Comparison of ENCODE assay signal across 26 cellular contexts in genomic region chr17:81647640-81648012, GRCh38. TPM values are rescaled to one million over a fixed set of nuclear protein-coding genes. Genes with fewer than 3 reads are reported as not detected.
DNase-seq lines count a peak whose midpoint lies in the region; ATAC-seq and TF ChIP-seq lines count a peak whose summit lies in the region.
"Had no signal": no experiment of that assay in that cellular context is flagged by ENCODE, and none has a peak within 500 bp of the region (broad histone marks: within the 10 kb centered on the region; RNA-seq: fewer than 3 reads in every experiment).

No MANE protein-coding gene starts in this region.

- H3K4me2 ChIP-seq in GM23338 (peak overlapping the region; percentile 84), osteoblast (ENCODE audit: insufficient read depth, low read length) (no peak overlapping the region)

- H3K4me1 Mint-ChIP-seq in GM23338, result peaks cover 6% of the 10 kb centered on the region

- H3K36me3 ChIP-seq in GM23338 (ENCODE audit: insufficient read depth) (no peaks in the 10 kb centered on the region), osteoblast (ENCODE audit: insufficient read depth, low read length) (no peaks in the 10 kb centered on the region)
- H3K36me3 ChIP-seq: heart right ventricle, left lung, transverse colon had no signal

- H2AFZ ChIP-seq in GM23338 (peak overlapping the region; percentile 90), osteoblast (ENCODE audit: low read length) (no peak overlapping the region)

- H3K27ac Mint-ChIP-seq in GM23338, result no peak overlapping the region
- H3K27ac Mint-ChIP-seq: activated CD4-positive, alpha-beta T cell treated with anti-CD3 and anti-CD28 coated beads, Interleukin-2, amount 10 ng/mL, durations not matched to agents 7 days and 5 days; HFFc6; mesothelial cell of epicardium had no signal

- peaks cover 4% of the 10 kb centered on the region for H3K9me3 ChIP-seq in osteoblast (ENCODE audit: low read depth, low read length)
- H3K9me3 ChIP-seq: body of pancreas, left lung had no signal

- no peaks in the 10 kb centered on the region for H3K36me3 Mint-ChIP-seq in GM23338 (ENCODE audit: low read depth)
- H3K36me3 Mint-ChIP-seq: mesothelial cell of epicardium had no signal

- H3F3A ChIP-seq in GM23338 (replicated peaks; ENCODE audit: low read depth), result peaks cover 13% of the 10 kb centered on the region; the same call in 1 of the 2 replicates

- ATAC-seq in GM23338, result peak; percentile 8
- ATAC-seq: body of pancreas; heart right ventricle; left lung; naive thymus-derived CD4-positive, alpha-beta T cell had no signal

- peaks cover 37% of the 10 kb centered on the region for H3K27me3 Mint-ChIP-seq in GM23338 (ENCODE audit: insufficient read depth, low read depth, poor library complexity)

- H4K20me1 ChIP-seq in GM23338 (replicated peaks; ENCODE audit: insufficient read depth) (no peaks in the 10 kb centered on the region), osteoblast (ENCODE audit: insufficient read depth, low read length) (no peaks in the 10 kb centered on the region)

- H3K4me3 ChIP-seq in GM23338, result peak overlapping the region; percentile 58
- H3K4me3 ChIP-seq in osteoblast (ENCODE audit: insufficient read depth, low read length), result no peak overlapping the region
- H3K4me3 ChIP-seq: body of pancreas, heart right ventricle, left lung, transverse colon had no signal

- H3K27me3 ChIP-seq in GM23338 (ENCODE audit: insufficient read depth) (peaks cover 34% of the 10 kb centered on the region), osteoblast (ENCODE audit: insufficient read depth, low read length) (peaks cover 24% of the 10 kb centered on the region)

- peaks cover 13% of the 10 kb centered on the region for H3K4me1 ChIP-seq in GM23338 (ENCODE audit: insufficient read depth)
- peaks cover under 1% of the 10 kb centered on the region for H3K4me1 ChIP-seq in osteoblast (ENCODE audit: insufficient read depth, low read length)
- H3K4me1 ChIP-seq: body of pancreas, transverse colon had no signal

- peak overlapping the region; percentile 56 for H3K4me3 Mint-ChIP-seq in GM23338
- H3K4me3 Mint-ChIP-seq: activated CD4-positive, alpha-beta T cell treated with anti-CD3 and anti-CD28 coated beads, Interleukin-2, amount 10 ng/mL, durations not matched to agents 7 days and 5 days; HFFc6; mesothelial cell of epicardium; naive thymus-derived CD4-positive, alpha-beta T cell had no signal

- peaks cover 9% of the 10 kb centered on the region; the same call in 1 of the 3 replicates for H3K9me3 Mint-ChIP-seq in GM23338
- H3K9me3 Mint-ChIP-seq: mesothelial cell of epicardium had no signal

- no peaks in the 10 kb centered on the region for H3K9me2 ChIP-seq in GM23338 (ENCODE audit: insufficient read depth)

- H3K79me2 ChIP-seq in GM23338 (replicated peaks; ENCODE audit: insufficient read depth) (no peaks in the 10 kb centered on the region), osteoblast (ENCODE audit: insufficient read depth, low read length) (no peaks in the 10 kb centered on the region)

- TF ChIP-seq CTCF in GM23338 (conservative IDR thresholded peaks at IDR 0.05; ENCODE audit: low read depth in 2 of 2) (no peak), osteoblast (IDR thresholded peaks at IDR 0.05; ENCODE audit: extremely low read depth, low read depth, low read length) (no peak)

- no peak overlapping the region for H3K27ac ChIP-seq in GM23338 (ENCODE audit: low read depth)
- H3K27ac ChIP-seq in osteoblast (ENCODE audit: low read depth, low read length), result no peak overlapping the region
- H3K27ac ChIP-seq: body of pancreas, heart right ventricle, left lung, transverse colon, VCaP had no signal

- DNase-seq in GM23338 (ENCODE audit: low spot score) (no peak), NCI-H146 treated with DMSO at 0.1 percent for 48 hours (lab: John Stamatoyannopoulos, UW; ENCODE audit: unreplicated experiment) (peak; percentile 22), epidermal melanocyte (ENCODE audit: insufficient read length, low spot score) (peak; percentile 5), osteoblast (ENCODE audit: insufficient read length, low spot score, missing footprints) (peak; percentile 77)
- DNase-seq in stimulated activated naive CD4-positive, alpha-beta T cell (lab: John Stamatoyannopoulos, UW), result no peak
- no peak for DNase-seq in activated naive CD4-positive, alpha-beta T cell treated with Interleukin-2 at 50 U/mL for 16 hours
- no peak for DNase-seq in activated effector memory CD4-positive, alpha-beta T cell treated with anti-CD3 and anti-CD28 coated beads, Interleukin-2, amount 50 U/mL, for 16 hours
- DNase-seq: activated CD4-positive, alpha-beta T cell treated with anti-CD3 and anti-CD28 coated beads, Interleukin-2, amount 10 ng/mL, durations not matched to agents 7 days and 5 days; activated naive CD4-positive, alpha-beta T cell; activated T-cell treated with anti-CD3 and anti-CD28 coated beads, Interleukin-2, amount 50 U/mL, for 48 hours; body of pancreas; COR-L47; foreskin fibroblast; heart right ventricle; HFFc6; naive thymus-derived CD4-positive, alpha-beta T cell; NCI-H1092; NCI-H187 treated with DMSO at 0.1 percent for 48 hours; NCI-H2227 treated with DMSO at 0.1 percent for 48 hours; SIG-M5; small intestine; T-helper 9 cell; transverse colon had no signal

TF ChIP-seq in GM23338, 12 proteins besides CTCF, POLR2A, EP300 and RAD21 (continues in another document):
- TF ChIP-seq POLR2AphosphoS5 (IDR thresholded peaks at IDR 0.05; ENCODE audit: low read depth), result no peak
- TF ChIP-seq EZH2 (IDR thresholded peaks at IDR 0.05; ENCODE audit: low read depth, unreplicated experiment), result peak; percentile 56
- TF ChIP-seq JUNB (IDR thresholded peaks at IDR 0.05; ENCODE audit: unreplicated experiment), result no peak
- TF ChIP-seq ZNF114 (CRISPR knock-in tag; IDR thresholded peaks at IDR 0.05), result no peak
- TF ChIP-seq ETS1 (IDR thresholded peaks at IDR 0.05), result no peak
- TF ChIP-seq NANOG (IDR thresholded peaks at IDR 0.05; ENCODE audit: borderline replicate concordance), result no peak
- TF ChIP-seq REST (IDR thresholded peaks at IDR 0.05; ENCODE audit: unreplicated experiment), result no peak

RNA-seq across cellular contexts. Expression of gene PDE6G, which starts 8.7 kb away (rescaled TPM):
- total RNA-seq in GM23338 (2014; rRNA removed; shearing (Covaris generic)), result 4.0 and 5.5 TPM in 2 replicates
- polyA plus RNA-seq in GM23338 (2016; fragmentation: Nextera tagmentation; extraction: Ambion mirVana), result 9.0 and 11.4 TPM in 2 replicates
- total RNA-seq in osteoblast, result not detected in 2 replicates
- total RNA-seq: body of pancreas, transverse colon had no signal

RNA-seq across cellular contexts. Expression of gene TSPAN10, which starts 10.6 kb away (rescaled TPM):
- total RNA-seq in GM23338 (2014; rRNA removed; shearing (Covaris generic)), result 0.31 and 0.66 TPM in 2 replicates
- 1.2 and 1.5 TPM in 2 replicates for polyA plus RNA-seq in GM23338 (2016; fragmentation: Nextera tagmentation; extraction: Ambion mirVana)
- total RNA-seq in osteoblast, result 2.9 and 11.5 TPM in 2 replicates

RNA-seq across cellular contexts. Expression of gene NPLOC4, which starts 10.7 kb away (rescaled TPM):
- total RNA-seq in GM23338 (2014; rRNA removed; shearing (Covaris generic)), result 54.3 and 79.1 TPM in 2 replicates
- polyA plus RNA-seq in GM23338 (2016; fragmentation: Nextera tagmentation; extraction: Ambion mirVana), result 23.0 and 24.1 TPM in 2 replicates
- total RNA-seq in osteoblast, result 97.8 and 118 TPM in 2 replicates

RNA-seq across cellular contexts. Expression of gene OXLD1, which starts 18.8 kb away (rescaled TPM):
- total RNA-seq in GM23338 (2014; rRNA removed; shearing (Covaris generic)), result 46.0 and 76.2 TPM in 2 replicates
- polyA plus RNA-seq in GM23338 (2016; fragmentation: Nextera tagmentation; extraction: Ambion mirVana), result 64.9 and 73.0 TPM in 2 replicates
- total RNA-seq in osteoblast, result 21.0 and 21.5 TPM in 2 replicates

RNA-seq across cellular contexts. Expression of gene CCDC137, which starts 18.9 kb away (rescaled TPM):
- 22.3 and 26.1 TPM in 2 replicates for total RNA-seq in GM23338 (2014; rRNA removed; shearing (Covaris generic))
- 69.3 and 73.4 TPM in 2 replicates for polyA plus RNA-seq in GM23338 (2016; fragmentation: Nextera tagmentation; extraction: Ambion mirVana)
- 4.7 and 5.6 TPM in 2 replicates for total RNA-seq in osteoblast

Comparison
In these comparisons a context has a peak if more than half of its experiments do, and no peak if none do; other contexts are left out.
1. DNase-seq: peak in NCI-H146 treated with DMSO at 0.1 percent for 48 hours (single experiment), epidermal melanocyte (single experiment) and osteoblast (single experiment); none in GM23338 (single experiment), stimulated activated naive CD4-positive, alpha-beta T cell (0 of 6), activated naive CD4-positive, alpha-beta T cell treated with Interleukin-2 at 50 U/mL for 16 hours (single experiment) and activated effector memory CD4-positive, alpha-beta T cell treated with anti-CD3 and anti-CD28 coated beads, Interleukin-2, amount 50 U/mL, for 16 hours (single experiment).